ENCODE assay signal across 23 cellular contexts in genomic region chr16:70659546-70659945, GRCh38. TPM values are rescaled to one million over a fixed set of nuclear protein-coding genes. Genes with fewer than 3 reads are reported as not detected.
"Had no signal": no experiment of that assay in that cellular context is flagged by ENCODE, and none has a peak within 500 bp of the region (broad histone marks: within the 10 kb centered on the region; RNA-seq: fewer than 3 reads in every experiment).

No MANE protein-coding gene starts in this region.

- H3K9me3 ChIP-seq: ascending aorta, colonic mucosa, suprapubic skin, transverse colon, vagina had no signal

- H3K27me3 ChIP-seq: ascending aorta, colonic mucosa, suprapubic skin, transverse colon, vagina had no signal

- H3K36me3 ChIP-seq: colonic mucosa had no signal

- H3K4me1 ChIP-seq: ascending aorta, colonic mucosa had no signal

- H3K4me3 ChIP-seq: ascending aorta, colonic mucosa, skin epidermis, suprapubic skin, transverse colon, vagina had no signal

- DNase-seq: activated CD4-positive, alpha-beta T cell treated with anti-CD3 and anti-CD28 coated beads for 1 hour; activated CD8-positive, alpha-beta memory T cell treated with anti-CD3 and anti-CD28 coated beads for 24 hours; activated CD8-positive, alpha-beta memory T cell treated with anti-CD3 and anti-CD28 coated beads, Interleukin-2, amount 50 U/mL, for 48 hours; activated effector memory CD4-positive, alpha-beta T cell treated with anti-CD3 and anti-CD28 coated beads, Interleukin-2, amount 50 U/mL, for 16 hours; activated naive CD4-positive, alpha-beta T cell treated with anti-CD3 and anti-CD28 coated beads, Interleukin-2, amount 50 U/mL, for 16 hours; activated T-cell treated with anti-CD3 and anti-CD28 coated beads, Interleukin-2, amount 50 U/mL, for 72 hours; colonic mucosa; erythroblast; nephron progenitor cell; nucleus accumbens; stimulated activated CD4-positive, alpha-beta T cell treated with anti-CD3 and anti-CD28 coated beads, Interleukin-15, amount 100 ng/mL, for 24 hours; stimulated activated CD4-positive, alpha-beta T cell treated with anti-CD3 and anti-CD28 coated beads, Interleukin-2, amount 100 ng/mL, for 48 hours; transverse colon; WERI-Rb-1 had no signal

- ATAC-seq: activated T-cell treated with anti-CD3 and anti-CD28 coated beads, Interleukin-2, amount 50 U/mL, for 72 hours; left lobe of liver had no signal

- FAIRE-seq: endometrium, frontal cortex, keratinocyte had no signal

- H3K27ac ChIP-seq: colonic mucosa, skin epidermis, suprapubic skin, transverse colon, vagina, WERI-Rb-1 had no signal

RNA-seq across cellular contexts. Expression of gene IL34, which starts 13.2 kb away (rescaled TPM):
- total RNA-seq: progenitor cell of endocrine pancreas had no signal
